ENCODE assay signal across 1 cellular context in genomic region chr10:102450374-102451104, GRCh38.
A peak's percentile ranks its signal among the peaks of the same experiment; 100 is the strongest.
TF ChIP-seq lines count a peak whose summit lies in the region.

No MANE protein-coding gene starts in this region.

TF ChIP-seq in K562, 482 proteins besides CTCF, POLR2A, EP300 and RAD21 (continued from another document and continues in another):
- TF ChIP-seq RBBP5 (IDR thresholded peaks at IDR 0.05; ENCODE audit: borderline replicate concordance, insufficient read depth, low read length, poor library complexity, severe bottlenecking): peak; percentile 83
- TF ChIP-seq POLR3A (IDR thresholded peaks at IDR 0.05; ENCODE audit: borderline replicate concordance, extremely low read depth, insufficient read depth, insufficient read length): no peak
- no peak for TF ChIP-seq TAL1 (IDR thresholded peaks at IDR 0.05)
- no peak for TF ChIP-seq ADNP (tag; IDR thresholded peaks at IDR 0.05)
- peak; percentile 83; the same call in 1 of the 2 replicates for TF ChIP-seq GATAD2B (IDR thresholded peaks at IDR 0.05; ENCODE audit: borderline replicate concordance)
- TF ChIP-seq E2F3 (CRISPR knock-in tag; IDR thresholded peaks at IDR 0.05): 0 out of 2 replicates have a peak, but pooled peaks have one; percentile 22
- TF ChIP-seq HDAC8 (tag; IDR thresholded peaks at IDR 0.05): 0 out of 2 replicates have a peak, but pooled peaks have one; percentile 27
- no peak for TF ChIP-seq THAP7 (CRISPR knock-in tag; IDR thresholded peaks at IDR 0.05)
- peak; percentile 62; the same call in 1 of the 2 replicates for TF ChIP-seq PHF8 (IDR thresholded peaks at IDR 0.05; ENCODE audit: borderline replicate concordance, low read length)
- TF ChIP-seq NONO (IDR thresholded peaks at IDR 0.05; ENCODE audit: low read depth in 2 of 2, low read length in 1 of 2): peak in 1 of 2 experiments; percentile 64; a peak in 2 of 4 replicates
- peak; percentile 38; the same call in 1 of the 2 replicates for TF ChIP-seq SAFB (IDR thresholded peaks at IDR 0.05; ENCODE audit: borderline replicate concordance, low read depth, low read length)
- TF ChIP-seq HDAC1 (IDR thresholded peaks at IDR 0.05): no peak
- TF ChIP-seq ZBTB17 (CRISPR knock-in tag; IDR thresholded peaks at IDR 0.05): peak; percentile 53; the same call in 1 of the 2 replicates
- no peak for TF ChIP-seq ID3 (CRISPR knock-in tag; IDR thresholded peaks at IDR 0.05)
- TF ChIP-seq ID3 (tag; IDR thresholded peaks at IDR 0.05): peak; percentile 56; the same call in 1 of the 2 replicates
- TF ChIP-seq PML (IDR thresholded peaks at IDR 0.05; ENCODE audit: low read length): peak; percentile 28; the same call in 1 of the 2 replicates
- TF ChIP-seq CREB1 (IDR thresholded peaks at IDR 0.05): peak; percentile 24; the same call in 1 of the 2 replicates
- TF ChIP-seq CREB1 (CRISPR knock-in tag; IDR thresholded peaks at IDR 0.05): no peak
- TF ChIP-seq TFAP4 (CRISPR knock-in tag; IDR thresholded peaks at IDR 0.05; ENCODE audit: borderline replicate concordance): peak; percentile 35; the same call in 1 of the 2 replicates
- peak; percentile 55 for TF ChIP-seq RBM22 (IDR thresholded peaks at IDR 0.05; ENCODE audit: low read depth, low read length, poor library complexity, severe bottlenecking)
- TF ChIP-seq CTBP1 (IDR thresholded peaks at IDR 0.05; ENCODE audit: borderline replicate concordance): peak; percentile 89; the same call in 1 of the 2 replicates
- TF ChIP-seq MYC (IDR thresholded peaks at IDR 0.05; ENCODE audit: low read depth, low read length): peak; percentile 96
- TF ChIP-seq MYC (CRISPR knock-in tag; IDR thresholded peaks at IDR 0.05; ENCODE audit: borderline replicate concordance, low read depth): no peak
- TF ChIP-seq CREM (IDR thresholded peaks at IDR 0.05; ENCODE audit: low read depth): peak; percentile 68
- TF ChIP-seq RBFOX2 (IDR thresholded peaks at IDR 0.05; ENCODE audit: low read depth, low read length): peak; percentile 89
- peak; percentile 54 for TF ChIP-seq SIN3B (IDR thresholded peaks at IDR 0.05; ENCODE audit: low read depth)
- no peak for TF ChIP-seq NR2F6 (CRISPR knock-in tag; IDR thresholded peaks at IDR 0.05)
- TF ChIP-seq PHF21A (IDR thresholded peaks at IDR 0.05; ENCODE audit: borderline replicate concordance, low read depth): no peak
- TF ChIP-seq MGA (IDR thresholded peaks at IDR 0.05): peak; percentile 54
- 0 out of 2 replicates have a peak, but pooled peaks have one; percentile 12 for TF ChIP-seq RNF2 (IDR thresholded peaks at IDR 0.05)
- no peak for TF ChIP-seq HMGN3 (IDR thresholded peaks at IDR 0.05; ENCODE audit: borderline replicate concordance, extremely low read depth, insufficient read length, low read depth, low read length)
- TF ChIP-seq BHLHE40 (IDR thresholded peaks at IDR 0.05; ENCODE audit: low read length): peak; percentile 59; the same call in 1 of the 2 replicates
- no peak for TF ChIP-seq KDM2B (CRISPR knock-in tag; IDR thresholded peaks at IDR 0.05)
- TF ChIP-seq ERF (CRISPR knock-in tag; IDR thresholded peaks at IDR 0.05): 0 out of 2 replicates have a peak, but pooled peaks have one; percentile 71
- no peak for TF ChIP-seq ZZZ3 (IDR thresholded peaks at IDR 0.05)
- no peak for TF ChIP-seq DIDO1 (tag; IDR thresholded peaks at IDR 0.05; ENCODE audit: low read depth)
- TF ChIP-seq ZBTB11 (CRISPR knock-in tag; IDR thresholded peaks at IDR 0.05): peak in 1 of 3 experiments; percentile 73; a peak in 2 of 6 replicates
- TF ChIP-seq ATF7 (IDR thresholded peaks at IDR 0.05): peak; percentile 38; the same call in 1 of the 2 replicates
- TF ChIP-seq YY1 (IDR thresholded peaks at IDR 0.05; ENCODE audit: borderline replicate concordance in 1 of 3, control insufficient read depth in 1 of 3, extremely low read depth in 1 of 3, insufficient read depth in 3 of 3, insufficient read length in 1 of 3, insufficient replicate concordance in 2 of 3, low read depth in 1 of 3, low read length in 2 of 3): peak in 2 of 3 experiments; percentile 47 to 48
- peak; percentile 88 for TF ChIP-seq MAX (CRISPR knock-in tag; IDR thresholded peaks at IDR 0.05)
- peak; percentile 80 to 85; a peak in 3 of 4 replicates for TF ChIP-seq UBTF (IDR thresholded peaks at IDR 0.05; ENCODE audit: borderline replicate concordance in 1 of 2, low read depth in 2 of 2, low read length in 2 of 2)
- TF ChIP-seq WHSC1 (IDR thresholded peaks at IDR 0.05; ENCODE audit: low read length): no peak
- TF ChIP-seq ZNF766 (CRISPR knock-in tag; conservative IDR thresholded peaks at IDR 0.05): peak; percentile 67; the same call in 1 of the 2 replicates
